ENCODE assay signal across 8 cellular contexts in genomic region chr16:11976850-11977205, GRCh38. TPM values are rescaled to one million over a fixed set of nuclear protein-coding genes. Genes with fewer than 3 reads are reported as not detected.
DNase-seq lines count a peak whose midpoint lies in the region; ATAC-seq and TF ChIP-seq lines count a peak whose summit lies in the region.

No MANE protein-coding gene starts in this region.

- no peaks in the 10 kb centered on the region for H3K27me3 Mint-ChIP-seq in natural killer cell (ENCODE audit: low read depth in 2 of 2)

- H3K27ac Mint-ChIP-seq in natural killer cell = peak overlapping the region; percentile 94 to 97

- DNase-seq in Jurkat, Clone E6-1 (ENCODE audit: low read depth, low spot score) = no peak
- DNase-seq in coronary artery (ENCODE audit: low spot score) (no peak), natural killer cell (no peak), globus pallidus (ENCODE audit: low spot score) (no peak), ACHN (no peak), left colon (no peak)

- H3K36me3 Mint-ChIP-seq in natural killer cell = no peaks in the 10 kb centered on the region

- H3K4me3 ChIP-seq in GM12875 (ENCODE audit: low read depth, low read length) (peak overlapping the region; percentile 78), coronary artery (peak overlapping the region; percentile 86)
- peak overlapping the region; percentile 94 for H3K4me3 ChIP-seq in Jurkat, Clone E6-1 (ENCODE audit: low read length)

- H3K4me3 Mint-ChIP-seq in natural killer cell = peak overlapping the region; percentile 98

- TF ChIP-seq CTCF in GM12875 (IDR thresholded peaks at IDR 0.05; ENCODE audit: borderline replicate concordance, insufficient read depth, low read depth, low read length) (no peak), coronary artery (IDR thresholded peaks at IDR 0.05) (no peak), natural killer cell (IDR thresholded peaks at IDR 0.05) (no peak)

- peak overlapping the region; percentile 71 to 86 for H3K27ac ChIP-seq in coronary artery

- intact Hi-C loops in natural killer cell (cut with micrococcal nuclease) (loop anchor here (10.0 kb wide), 2 partner anchors 62 to 122 kb away; partner anchors contain the start of genes GSPT1 and RSL1D1), left colon (cut with DNase I, micrococcal nuclease) (loop anchor here in 1 of 2 donors (10.0 kb wide), 1 partner anchor 62 kb away; the partner anchor contains the start of gene GSPT1)

- peaks cover 28 to 34% of the 10 kb centered on the region in 2 donors for H3K4me1 Mint-ChIP-seq in natural killer cell

- no peaks in the 10 kb centered on the region for H3K9me3 Mint-ChIP-seq in natural killer cell

- no peak for ATAC-seq in natural killer cell
- ATAC-seq in HG02970 (IDR thresholded peaks at IDR 0.05; ENCODE audit: low FRiP score, unreplicated experiment) = no peak
- no peak for ATAC-seq in left colon

- in situ Hi-C loops in ACHN (cut with HindIII; ENCODE audit: low pct_ligation_motif_present, low pct_unique_long_range_greater_than_20kb, low sequenced_read_pairs) = no loop called here

RNA-seq across cellular contexts. Expression of gene SNX29, which starts 0.3 kb away (rescaled TPM):
- polyA plus RNA-seq in Jurkat, Clone E6-1 (2012; ENCODE audit: insufficient read depth, insufficient read length) = 5.9 TPM
- 10 to 100 TPM; 38.3 to 58.9 (median 38.8) TPM for total RNA-seq in natural killer cell
- total RNA-seq in left colon = 10 to 100 TPM; 19.1 to 20.3 TPM

RNA-seq across cellular contexts. Expression of gene TNFRSF17, which starts 11.8 kb away (rescaled TPM):
- not detected for polyA plus RNA-seq in Jurkat, Clone E6-1 (2012; ENCODE audit: insufficient read depth, insufficient read length)
- 1 to 10 TPM in 1 of 3 donors, not detected in 2; 6.6 TPM for total RNA-seq in natural killer cell
- total RNA-seq in left colon = 1 to 10 TPM in 1 of 2 donors, under 1 TPM in 1; 0.70 to 5.0 TPM

RNA-seq across cellular contexts. Expression of gene NPIPB2, which starts 35.0 kb away (rescaled TPM):
- 1.2 TPM for polyA plus RNA-seq in Jurkat, Clone E6-1 (2012; ENCODE audit: insufficient read depth, insufficient read length)
- total RNA-seq in natural killer cell = 10 to 100 TPM; 19.6 to 43.3 (median 22.4) TPM
- total RNA-seq in left colon = 10 to 100 TPM; 13.0 to 15.1 TPM
